11 cellular contexts compared by ENCODE assay signal in the genomic region with DNA sequence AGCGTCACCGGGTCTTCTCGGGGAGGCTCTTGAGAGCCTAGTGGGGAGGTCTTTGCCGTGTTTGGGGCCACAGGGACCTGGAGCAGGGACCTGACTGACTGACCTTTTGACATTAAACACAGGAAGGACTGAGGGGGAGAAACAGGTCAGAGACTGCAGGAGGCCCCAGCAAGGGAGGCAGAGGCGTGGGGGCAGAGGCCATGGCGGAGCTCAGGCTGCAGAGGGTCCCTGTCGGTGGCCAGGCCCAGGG. TPM values are rescaled to one million over a fixed set of nuclear protein-coding genes. Genes with fewer than 3 reads are reported as not detected.
DNase-seq lines count a peak whose midpoint lies in the region; ATAC-seq lines count a peak whose summit lies in the region.
"Had no signal": no experiment of that assay in that cellular context is flagged by ENCODE, and none has a peak within 500 bp of the region (broad histone marks: within the 10 kb centered on the region; RNA-seq: fewer than 3 reads in every experiment).

No MANE protein-coding gene starts in this region.

- H3K4me2 ChIP-seq in BLaER1 = peak overlapping the region; percentile 95
- H3K4me2 ChIP-seq: smooth muscle cell had no signal

- H3K27me3 Mint-ChIP-seq in T-helper 17 cell (no peaks in the 10 kb centered on the region), naive B cell (no peaks in the 10 kb centered on the region)

- ATAC-seq in GM19452 (IDR thresholded peaks at IDR 0.05; ENCODE audit: unreplicated experiment) (peak; percentile 13), T-helper 17 cell (no peak), naive B cell (ENCODE audit: low read depth in 2 of 2) (peak; percentile 7 to 8)

- H3K36me3 Mint-ChIP-seq in T-helper 17 cell (ENCODE audit: low read depth) (peaks cover 2% of the 10 kb centered on the region), naive B cell (no peaks in the 10 kb centered on the region)

- H3K4me3 Mint-ChIP-seq in T-helper 17 cell (peak overlapping the region; percentile 75), naive B cell (peak overlapping the region; percentile 69 to 93 (median 83))

- peaks cover 19% of the 10 kb centered on the region for H3K36me3 ChIP-seq in BLaER1

- DNase-seq in T-helper 17 cell (no peak), naive B cell (no peak), cerebellum (ENCODE audit: low spot score) (no peak), HPDE6-E6E7 (ENCODE audit: extremely low spot score) (no peak), NCI-H2171 treated with DMSO at 0.1 percent for 48 hours (lab: John Stamatoyannopoulos, UW) (no peak)
- no peak for DNase-seq in stimulated activated CD4-positive, alpha-beta T cell treated with anti-CD3 and anti-CD28 coated beads, Interleukin-4, amount 100 ng/mL, for 24 hours
- DNase-seq: amygdala, SHP77 treated with DMSO at 0.1 percent for 48 hours had no signal

- peak overlapping the region; percentile 97 for H3K27ac ChIP-seq in BLaER1

- peak overlapping the region; percentile 80 for H3K9ac ChIP-seq in BLaER1

- H3K4me1 Mint-ChIP-seq in T-helper 17 cell (peaks cover 44% of the 10 kb centered on the region), naive B cell (peaks cover 48 to 85% (median 79%) of the 10 kb centered on the region in 3 donors)

- peaks cover 31% of the 10 kb centered on the region for H4K20me1 ChIP-seq in BLaER1

- H3K4me1 ChIP-seq in BLaER1 = peaks cover 99% of the 10 kb centered on the region

- H3K27me3 ChIP-seq in BLaER1 = no peaks in the 10 kb centered on the region

- no peaks in the 10 kb centered on the region for H3K9me3 Mint-ChIP-seq in naive B cell

- peak overlapping the region; percentile 44 for H3K4me3 ChIP-seq in BLaER1
- H3K4me3 ChIP-seq: smooth muscle cell had no signal

- H3K9me3 ChIP-seq in BLaER1 = peaks cover 25% of the 10 kb centered on the region
- H3K9me3 ChIP-seq in T-helper 17 cell (ENCODE audit: control insufficient read depth, low read length, poor library complexity, severe bottlenecking) = no peaks in the 10 kb centered on the region

- peak overlapping the region; percentile 39 for H3K27ac Mint-ChIP-seq in T-helper 17 cell
- H3K27ac Mint-ChIP-seq in naive B cell = peak overlapping the region; percentile 81 to 96 (median 90)

RNA-seq across cellular contexts. Expression of gene GSE1, which starts 41.6 kb away (rescaled TPM):
- total RNA-seq in T-helper 17 cell (10 to 100 TPM; 39.1 to 40.9 TPM), cerebellum (45.9 TPM)
- polyA plus RNA-seq in naive B cell (ENCODE audit: low read depth in 6 of 6) = 1 to 10 TPM in 5 of 6 donors, under 1 TPM in 1; 1.00 to 8.3 (median 3.9) TPM
